ENCODE assay signal across 1 cellular context in the genomic region with DNA sequence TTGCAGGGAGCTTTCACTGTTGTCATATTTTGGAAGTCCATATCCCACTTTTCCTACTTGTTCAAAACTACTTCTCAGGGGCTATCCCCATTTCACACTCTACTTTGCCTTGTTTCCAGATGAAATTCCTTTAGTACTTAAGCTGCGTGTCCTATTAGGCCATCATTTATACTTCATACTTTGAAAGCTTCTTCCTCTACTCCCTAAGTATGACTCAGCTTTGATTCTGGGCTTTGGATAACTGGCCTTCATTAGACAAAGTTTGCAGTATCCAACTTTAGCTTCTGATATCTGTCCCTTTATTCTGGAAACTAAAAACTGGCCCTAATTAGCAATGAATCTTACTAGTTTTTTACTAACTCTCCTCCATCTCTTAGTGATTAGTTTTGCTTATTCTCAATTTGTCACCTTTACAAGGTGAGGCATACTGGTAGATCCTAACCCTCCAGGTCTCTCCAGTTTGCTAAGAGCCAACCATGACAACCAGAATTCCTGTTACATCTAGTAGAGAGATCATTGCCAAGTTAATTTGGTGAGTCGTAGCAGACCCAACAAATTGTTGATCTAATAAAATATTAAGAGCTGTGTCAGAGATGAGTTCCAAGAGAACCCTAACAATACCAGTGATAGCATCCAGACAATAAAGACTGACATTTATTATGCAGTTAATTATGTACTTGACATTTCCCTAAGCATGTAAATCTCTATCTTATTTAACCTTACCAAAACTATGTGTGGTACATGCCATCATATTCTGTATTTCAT.
TF ChIP-seq lines count a peak whose summit lies in the region.

No MANE protein-coding gene starts in this region.

TF ChIP-seq in IMR-90, 13 proteins besides CTCF, POLR2A, EP300 and RAD21 (continued from another document):
- TF ChIP-seq BHLHE40 (IDR thresholded peaks at IDR 0.05; ENCODE audit: low read depth, low read length) = no peak
- TF ChIP-seq FOS (IDR thresholded peaks at IDR 0.05; ENCODE audit: low read depth, low read length) = no peak
- TF ChIP-seq, protein P1, sequence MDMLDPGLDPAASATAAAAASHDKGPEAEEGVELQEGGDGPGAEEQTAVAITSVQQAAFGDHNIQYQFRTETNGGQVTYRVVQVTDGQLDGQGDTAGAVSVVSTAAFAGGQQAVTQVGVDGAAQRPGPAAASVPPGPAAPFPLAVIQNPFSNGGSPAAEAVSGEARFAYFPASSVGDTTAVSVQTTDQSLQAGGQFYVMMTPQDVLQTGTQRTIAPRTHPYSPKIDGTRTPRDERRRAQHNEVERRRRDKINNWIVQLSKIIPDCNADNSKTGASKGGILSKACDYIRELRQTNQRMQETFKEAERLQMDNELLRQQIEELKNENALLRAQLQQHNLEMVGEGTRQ (IDR thresholded peaks at IDR 0.05; ENCODE audit: low read depth, low read length) = no peak
- no peak for TF ChIP-seq NFE2L2 (IDR thresholded peaks at IDR 0.05; ENCODE audit: low read depth, low read length)
- no peak for TF ChIP-seq CEBPB (IDR thresholded peaks at IDR 0.05; ENCODE audit: low read depth, low read length)
- TF ChIP-seq MAZ (IDR thresholded peaks at IDR 0.05; ENCODE audit: borderline replicate concordance, low read depth, low read length) = no peak
- TF ChIP-seq MAFK (IDR thresholded peaks at IDR 0.05; ENCODE audit: low read depth, low read length) = no peak
